21 cellular contexts compared by ENCODE assay signal in the genomic region with DNA sequence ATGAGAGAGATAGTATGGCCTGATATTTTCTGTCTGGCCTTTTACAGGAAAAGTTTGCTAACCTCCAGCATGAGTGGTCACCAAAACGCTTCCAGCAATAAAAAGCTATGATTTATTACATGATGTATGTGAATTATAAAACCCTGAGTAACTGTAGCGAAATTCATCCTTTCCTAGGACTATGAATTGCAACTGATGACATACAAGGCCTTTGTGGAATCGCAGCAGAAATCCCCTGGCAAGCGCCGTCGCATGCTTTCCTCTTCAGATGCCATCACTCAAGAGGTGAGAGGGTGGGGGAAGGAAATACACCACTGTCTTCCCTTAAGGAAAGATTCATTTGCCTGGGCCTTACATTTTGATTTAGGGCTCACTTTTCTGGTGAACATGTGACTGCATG.
A peak's percentile ranks its signal among the peaks of the same experiment; 100 is the strongest.
DNase-seq lines count a peak whose midpoint lies in the region; ATAC-seq, FAIRE-seq and TF ChIP-seq lines count a peak whose summit lies in the region.
"Had no signal": no experiment of that assay in that cellular context is flagged by ENCODE, and none has a peak within 500 bp of the region (broad histone marks: within the 10 kb centered on the region; RNA-seq: fewer than 3 reads in every experiment).

No MANE protein-coding gene starts in this region.

- H3K27me3 Mint-ChIP-seq in activated T-cell treated with anti-CD3 and anti-CD28 coated beads, Interleukin-2, amount 50 U/mL, for 24 hours = no peaks in the 10 kb centered on the region
- H3K27me3 Mint-ChIP-seq in activated T-cell treated with anti-CD3 and anti-CD28 coated beads, Interleukin-2, amount 50 U/mL, for 4 hours (ENCODE audit: low read depth) = no peaks in the 10 kb centered on the region
- H3K27me3 Mint-ChIP-seq in central memory CD8-positive, alpha-beta T cell = no peaks in the 10 kb centered on the region
- no peaks in the 10 kb centered on the region for H3K27me3 Mint-ChIP-seq in activated T-helper 2 cell treated with anti-CD3 and anti-CD28 coated beads, Interferon-gamma antibody, Interleukin-2, Interleukin-4, amounts not matched to agents 10 μg/mL and 5 μg/mL and 100 μg/mL, durations not matched to agents 14 hours and 24 hours and 36 hours (ENCODE audit: low read depth)

- WGBS in sigmoid colon, 2 donors = 85 to 86% methylated on average over 6 of the region's 6 CpGs

- H3K9me3 ChIP-seq in sigmoid colon = no peaks in the 10 kb centered on the region

- TF ChIP-seq EP300 in sigmoid colon (IDR thresholded peaks at IDR 0.05) = peak in 2 of 4 donors; percentile 24 to 38

- no peak overlapping the region for H3K4me3 ChIP-seq in sigmoid colon

- intact Hi-C loops in sigmoid colon (cut with DNase I) = no loop called here
- intact Hi-C loops in activated T-helper 2 cell treated with anti-CD3 and anti-CD28 coated beads, Interferon-gamma antibody, Interleukin-2, Interleukin-4, amounts not matched to agents 10 μg/mL and 5 μg/mL and 100 μg/mL, durations not matched to agents 14 hours and 24 hours and 36 hours (cut with micrococcal nuclease) = no loop called here

- TF ChIP-seq CTCF in sigmoid colon (IDR thresholded peaks at IDR 0.05) = no peak

- H3K4me1 Mint-ChIP-seq in activated T-cell treated with anti-CD3 and anti-CD28 coated beads, Interleukin-2, amount 50 U/mL, for 24 hours (ENCODE audit: low read depth) = peaks cover 21% of the 10 kb centered on the region
- peaks cover 13% of the 10 kb centered on the region for H3K4me1 Mint-ChIP-seq in activated T-cell treated with anti-CD3 and anti-CD28 coated beads, Interleukin-2, amount 50 U/mL, for 4 hours (ENCODE audit: low read depth)
- H3K4me1 Mint-ChIP-seq in central memory CD8-positive, alpha-beta T cell = peaks cover 22% of the 10 kb centered on the region
- peaks cover 4% of the 10 kb centered on the region for H3K4me1 Mint-ChIP-seq in activated T-helper 2 cell treated with anti-CD3 and anti-CD28 coated beads, Interferon-gamma antibody, Interleukin-2, Interleukin-4, amounts not matched to agents 10 μg/mL and 5 μg/mL and 100 μg/mL, durations not matched to agents 14 hours and 24 hours and 36 hours (ENCODE audit: low read depth)

- H3K4me1 ChIP-seq in sigmoid colon = peaks cover 0 to 16% (median 10%) of the 10 kb centered on the region in 4 donors

- DNase-seq in activated T-cell treated with anti-CD3 and anti-CD28 coated beads, Interleukin-2, amount 50 U/mL, for 24 hours = no peak
- DNase-seq in activated T-cell treated with anti-CD3 and anti-CD28 coated beads, Interleukin-2, amount 50 U/mL, for 4 hours = no peak
- no peak for DNase-seq in GM18507 (ENCODE audit: extremely low spot score, insufficient read length, low read depth)
- DNase-seq in central memory CD8-positive, alpha-beta T cell (ENCODE audit: low spot score in 2 of 2) = no peak
- peak; percentile 71 for DNase-seq in sigmoid colon
- no peak for DNase-seq in frontal cortex (ENCODE audit: low spot score in 2 of 2)
- DNase-seq in activated T-helper 2 cell treated with anti-CD3 and anti-CD28 coated beads, Interferon-gamma antibody, Interleukin-2, Interleukin-4, amounts not matched to agents 10 μg/mL and 5 μg/mL and 100 μg/mL, durations not matched to agents 14 hours and 24 hours and 36 hours (ENCODE audit: low spot score) = no peak
- no peak for DNase-seq in NCI-H226
- DNase-seq: AML-193, DMS79 treated with DMSO at 0.1 percent for 48 hours, NCI-H1092 treated with DMSO at 0.1 percent for 48 hours, NCI-H146, NCI-H2081, NCI-H2171 treated with DMSO at 0.1 percent for 48 hours, NCI-H510A, NCI-H774 had no signal

- H3K9me3 Mint-ChIP-seq in activated T-cell treated with anti-CD3 and anti-CD28 coated beads, Interleukin-2, amount 50 U/mL, for 24 hours = no peaks in the 10 kb centered on the region
- H3K9me3 Mint-ChIP-seq in activated T-cell treated with anti-CD3 and anti-CD28 coated beads, Interleukin-2, amount 50 U/mL, for 4 hours = no peaks in the 10 kb centered on the region
- H3K9me3 Mint-ChIP-seq in central memory CD8-positive, alpha-beta T cell = no peaks in the 10 kb centered on the region
- H3K9me3 Mint-ChIP-seq in activated T-helper 2 cell treated with anti-CD3 and anti-CD28 coated beads, Interferon-gamma antibody, Interleukin-2, Interleukin-4, amounts not matched to agents 10 μg/mL and 5 μg/mL and 100 μg/mL, durations not matched to agents 14 hours and 24 hours and 36 hours = no peaks in the 10 kb centered on the region

- no peak for TF ChIP-seq POLR2A in sigmoid colon (IDR thresholded peaks at IDR 0.05)

- peaks cover 22 to 98% (median 71%) of the 10 kb centered on the region in 4 donors for H3K36me3 ChIP-seq in sigmoid colon

- peaks cover 73% of the 10 kb centered on the region for H3K36me3 Mint-ChIP-seq in activated T-cell treated with anti-CD3 and anti-CD28 coated beads, Interleukin-2, amount 50 U/mL, for 24 hours (ENCODE audit: low read depth)
- peaks cover 42% of the 10 kb centered on the region for H3K36me3 Mint-ChIP-seq in activated T-cell treated with anti-CD3 and anti-CD28 coated beads, Interleukin-2, amount 50 U/mL, for 4 hours (ENCODE audit: insufficient read depth)
- H3K36me3 Mint-ChIP-seq in central memory CD8-positive, alpha-beta T cell (ENCODE audit: insufficient read depth) = peaks cover 62% of the 10 kb centered on the region
- H3K36me3 Mint-ChIP-seq in activated T-helper 2 cell treated with anti-CD3 and anti-CD28 coated beads, Interferon-gamma antibody, Interleukin-2, Interleukin-4, amounts not matched to agents 10 μg/mL and 5 μg/mL and 100 μg/mL, durations not matched to agents 14 hours and 24 hours and 36 hours (ENCODE audit: low read depth) = peaks cover 61% of the 10 kb centered on the region

- H3K27ac ChIP-seq in sigmoid colon = peak overlapping the region in 3 of 4 donors; percentile 62 to 81 (median 70)
- H3K27ac ChIP-seq: 22Rv1, C4-2B had no signal

- no peak for ATAC-seq in activated T-cell treated with anti-CD3 and anti-CD28 coated beads, Interleukin-2, amount 50 U/mL, for 4 hours
- no peak for ATAC-seq in central memory CD8-positive, alpha-beta T cell (replicated peaks; ENCODE audit: extremely low read depth, poor library complexity, severe bottlenecking)
- ATAC-seq: Right ventricle myocardium inferior had no signal

- FAIRE-seq in GM18507 (lab: Jason Lieb, UNC) (peak; percentile 42), frontal cortex (lab: Jason Lieb, UNC) (no peak)
- FAIRE-seq: H1, RCC 7860 had no signal

- no peaks in the 10 kb centered on the region for H3K27me3 ChIP-seq in sigmoid colon

- no peak overlapping the region for H3K4me3 Mint-ChIP-seq in activated T-cell treated with anti-CD3 and anti-CD28 coated beads, Interleukin-2, amount 50 U/mL, for 24 hours
- no peak overlapping the region for H3K4me3 Mint-ChIP-seq in activated T-cell treated with anti-CD3 and anti-CD28 coated beads, Interleukin-2, amount 50 U/mL, for 4 hours
- H3K4me3 Mint-ChIP-seq in central memory CD8-positive, alpha-beta T cell = no peak overlapping the region
- no peak overlapping the region for H3K4me3 Mint-ChIP-seq in activated T-helper 2 cell treated with anti-CD3 and anti-CD28 coated beads, Interferon-gamma antibody, Interleukin-2, Interleukin-4, amounts not matched to agents 10 μg/mL and 5 μg/mL and 100 μg/mL, durations not matched to agents 14 hours and 24 hours and 36 hours (ENCODE audit: low read depth)

- H3K27ac Mint-ChIP-seq in activated T-cell treated with anti-CD3 and anti-CD28 coated beads, Interleukin-2, amount 50 U/mL, for 24 hours = peak overlapping the region; percentile 39
- H3K27ac Mint-ChIP-seq in central memory CD8-positive, alpha-beta T cell (ENCODE audit: low read depth) = peak overlapping the region; percentile 32
- no peak overlapping the region for H3K27ac Mint-ChIP-seq in activated T-helper 2 cell treated with anti-CD3 and anti-CD28 coated beads, Interferon-gamma antibody, Interleukin-2, Interleukin-4, amounts not matched to agents 10 μg/mL and 5 μg/mL and 100 μg/mL, durations not matched to agents 14 hours and 24 hours and 36 hours
